In the genomic region with DNA sequence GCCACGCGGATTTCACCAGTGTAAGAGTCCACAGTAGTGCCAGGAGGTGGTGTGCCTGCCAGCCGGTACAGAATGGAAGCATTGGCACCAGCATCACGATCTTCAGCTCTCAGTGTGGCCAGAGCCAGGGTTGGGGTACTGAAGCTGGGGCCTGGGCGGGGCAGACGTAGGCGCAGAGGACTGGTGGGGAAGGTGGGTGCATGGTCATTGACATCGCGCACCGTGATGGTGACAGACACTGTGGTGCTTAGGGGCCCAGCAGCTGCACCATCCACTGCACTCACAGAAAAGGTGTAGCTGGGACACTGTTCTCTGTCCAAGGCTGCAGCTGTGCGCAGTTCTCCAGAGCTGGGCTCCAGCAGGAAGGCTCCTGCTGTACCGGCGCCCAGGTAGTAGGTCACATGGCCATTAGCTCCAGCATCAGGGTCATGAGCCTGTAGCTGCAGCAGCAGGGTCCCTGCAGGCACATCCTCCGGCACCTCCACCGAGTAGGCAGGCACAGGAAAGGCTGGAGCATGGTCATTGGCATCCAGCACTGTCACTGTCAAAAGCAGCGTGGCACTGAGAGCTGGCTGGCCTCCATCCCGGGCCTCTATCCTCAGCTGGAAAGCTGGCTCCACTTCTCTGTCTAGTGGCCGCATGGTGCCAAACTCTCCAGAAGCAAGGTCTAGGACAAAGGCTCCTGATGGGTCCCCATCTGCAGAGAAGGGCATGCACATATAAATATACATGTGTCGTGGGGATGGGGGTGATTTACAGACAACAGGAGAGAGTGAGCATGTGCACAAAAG, we compare ENCODE assay signal across 13 cellular contexts. TPM values are rescaled to one million over a fixed set of nuclear protein-coding genes. Genes with fewer than 3 reads are reported as not detected.
DNase-seq lines count a peak whose midpoint lies in the region; ATAC-seq and TF ChIP-seq lines count a peak whose summit lies in the region.
"Had no signal": no experiment of that assay in that cellular context is flagged by ENCODE, and none has a peak within 500 bp of the region (broad histone marks: within the 10 kb centered on the region; RNA-seq: fewer than 3 reads in every experiment).

No MANE protein-coding gene starts in this region.

- H3K27ac Mint-ChIP-seq in IgD-negative memory B cell: peak overlapping the region in 2 of 3 donors; percentile 7 to 91
- peak overlapping the region in 4 of 5 experiments; percentile 4 to 65 (median 16) for H3K27ac Mint-ChIP-seq in brain
- H3K27ac Mint-ChIP-seq in naive B cell: peak overlapping the region in 5 of 6 donors; percentile 46 to 94 (median 85)

- BruUV-seq in A673 (replicated peaks; lab: Mats Ljungman, UMichigan): no TSS peak

- no peaks in the 10 kb centered on the region for H3K27me3 ChIP-seq in DND-41 (ENCODE audit: insufficient read depth, low read length, poor library complexity)
- H3K27me3 ChIP-seq in A673 (replicated peaks; ENCODE audit: insufficient read depth, low read depth, low read length, poor library complexity): no peaks in the 10 kb centered on the region
- H3K27me3 ChIP-seq: gastroesophageal sphincter, ovary had no signal

- no peaks in the 10 kb centered on the region for H3K9me3 ChIP-seq in DND-41 (ENCODE audit: insufficient read depth, low read length, severe bottlenecking)
- no peaks in the 10 kb centered on the region for H3K9me3 ChIP-seq in A673 (ENCODE audit: low read depth, low read length, poor library complexity, severe bottlenecking)
- H3K9me3 ChIP-seq: gastroesophageal sphincter, ovary had no signal

- no peaks in the 10 kb centered on the region for H4K20me1 ChIP-seq in DND-41 (ENCODE audit: insufficient read depth, low read length)

- H2AFZ ChIP-seq in DND-41 (ENCODE audit: low read depth, low read length): peak overlapping the region; percentile 16; the same call in 1 of the 2 replicates

- DNase-seq in DND-41 (no peak), naive B cell (no peak), EL (no peak), A673 (ENCODE audit: low spot score) (no peak)
- DNase-seq: Calu3, Kasumi-1, NCI-H2171 treated with DMSO at 0.1 percent for 48 hours had no signal

- H3K4me1 ChIP-seq in DND-41 (ENCODE audit: insufficient read depth, low read length) (peaks cover 9% of the 10 kb centered on the region), A673 (ENCODE audit: insufficient read depth, low read length, poor library complexity, severe bottlenecking) (no peaks in the 10 kb centered on the region)
- H3K4me1 ChIP-seq: gastroesophageal sphincter had no signal

- peak overlapping the region; percentile 22; the same call in 1 of the 2 replicates for H3K4me2 ChIP-seq in DND-41 (ENCODE audit: insufficient read depth, low read length)

- POLR2A ChIA-PET in A673 (lab: Charles Lee; ENCODE audit: low non-redundant PET): no interaction called here

- CTCF ChIA-PET in A673 (lab: Charles Lee): no interaction called here

- H3K4me1 Mint-ChIP-seq in IgD-negative memory B cell (peaks cover 11 to 16% (median 12%) of the 10 kb centered on the region in 3 donors), brain (no peaks in the 10 kb centered on the region), naive B cell (peaks cover 19 to 22% (median 21%) of the 10 kb centered on the region in 3 donors)

- H3K27ac ChIP-seq in DND-41 (ENCODE audit: low read length) (no peak overlapping the region), A673 (ENCODE audit: low read depth, low read length, poor library complexity, severe bottlenecking) (no peak overlapping the region)
- H3K27ac ChIP-seq: gastroesophageal sphincter, ovary had no signal

- ATAC-seq in DND-41 (ENCODE audit: insufficient read depth, low read depth) (no peak), naive B cell (ENCODE audit: low read depth in 2 of 2) (no peak), HG02571 (IDR thresholded peaks at IDR 0.05; ENCODE audit: unreplicated experiment) (no peak), HG02885 (IDR thresholded peaks at IDR 0.05; ENCODE audit: poor library complexity, unreplicated experiment) (no peak)
- ATAC-seq: gastroesophageal sphincter had no signal

- no peaks in the 10 kb centered on the region for H3K36me3 Mint-ChIP-seq in IgD-negative memory B cell
- peaks cover 58% of the 10 kb centered on the region for H3K36me3 Mint-ChIP-seq in brain
- H3K36me3 Mint-ChIP-seq in naive B cell: no peaks in the 10 kb centered on the region

- H3K9me3 Mint-ChIP-seq in IgD-negative memory B cell (no peaks in the 10 kb centered on the region), brain (no peaks in the 10 kb centered on the region), naive B cell (no peaks in the 10 kb centered on the region)

- TF ChIP-seq CTCF in DND-41 (IDR thresholded peaks at IDR 0.05; ENCODE audit: borderline replicate concordance, extremely low read depth, low read length, poor library complexity, severe bottlenecking) (no peak), brain (conservative IDR thresholded peaks at IDR 0.05) (no peak), A673 (conservative IDR thresholded peaks at IDR 0.05; ENCODE audit: low read depth, low read length) (no peak)

- H3K4me3 ChIP-seq in DND-41 (ENCODE audit: low read depth in 1 of 2, low read length in 2 of 2) (no peak overlapping the region), A673 (ENCODE audit: low read depth, low read length, poor library complexity, severe bottlenecking) (no peak overlapping the region)
- H3K4me3 ChIP-seq: gastroesophageal sphincter, ovary had no signal

- H3K79me2 ChIP-seq in DND-41 (ENCODE audit: insufficient read depth, low read length): no peaks in the 10 kb centered on the region

- no peaks in the 10 kb centered on the region for H3K36me3 ChIP-seq in DND-41 (ENCODE audit: insufficient read depth, low read length)
- H3K36me3 ChIP-seq in A673 (ENCODE audit: insufficient read depth, low read length, poor library complexity, severe bottlenecking): no peaks in the 10 kb centered on the region
- H3K36me3 ChIP-seq: ovary had no signal

- H3K4me3 Mint-ChIP-seq in IgD-negative memory B cell (peak overlapping the region in 3 of 4 donors; percentile 6 to 89 (median 61)), brain (no peak overlapping the region), naive B cell (peak overlapping the region in 6 of 8 donors; percentile 1 to 73 (median 19))

- H3K9ac ChIP-seq in DND-41 (ENCODE audit: low read depth, low read length): no peak overlapping the region

- no peaks in the 10 kb centered on the region for H3K27me3 Mint-ChIP-seq in IgD-negative memory B cell
- no peaks in the 10 kb centered on the region for H3K27me3 Mint-ChIP-seq in brain
- no peaks in the 10 kb centered on the region for H3K27me3 Mint-ChIP-seq in naive B cell

- intact Hi-C loops in A673 (cut with micrococcal nuclease; ENCODE audit: unreplicated experiment): no loop called here

RNA-seq across cellular contexts. Expression of a gene that starts 7.9 kb away (rescaled TPM):
- polyA plus RNA-seq in IgD-negative memory B cell (163 TPM), brain (ENCODE audit: insufficient read depth, low read depth, low replicate concordance) (123 TPM), naive B cell (ENCODE audit: low read depth in 6 of 6) (100 to 1,000 TPM; 146 to 198 (median 176) TPM)
- total RNA-seq in A673 (2021): 42.2 and 53.0 TPM in 2 replicates

RNA-seq across cellular contexts. Expression of a gene that starts 15.2 kb away (rescaled TPM):
- polyA plus RNA-seq in IgD-negative memory B cell (256 TPM), brain (ENCODE audit: insufficient read depth, low read depth, low replicate concordance) (147 TPM), naive B cell (ENCODE audit: low read depth in 6 of 6) (100 to 1,000 TPM; 203 to 344 (median 273) TPM)
- total RNA-seq in A673 (2021): 108 and 112 TPM in 2 replicates

RNA-seq across cellular contexts. Expression of a gene that starts 23.6 kb away (rescaled TPM):
- 80.5 TPM for polyA plus RNA-seq in IgD-negative memory B cell
- 91.0 TPM for polyA plus RNA-seq in brain (ENCODE audit: insufficient read depth, low read depth, low replicate concordance)
- polyA plus RNA-seq in naive B cell (ENCODE audit: low read depth in 6 of 6): 10 to 100 TPM; 49.8 to 87.8 (median 73.8) TPM
- 85.2 and 86.5 TPM in 2 replicates for total RNA-seq in A673 (2021)

RNA-seq across cellular contexts. Expression of a gene that starts 23.8 kb away (rescaled TPM):
- polyA plus RNA-seq in IgD-negative memory B cell (26.6 TPM), brain (ENCODE audit: insufficient read depth, low read depth, low replicate concordance) (12.9 TPM), naive B cell (ENCODE audit: low read depth in 6 of 6) (10 to 100 TPM; 13.7 to 33.8 (median 18.6) TPM)
- total RNA-seq in A673 (2021): 19.1 and 21.6 TPM in 2 replicates

RNA-seq across cellular contexts. Expression of a gene that starts 28.4 kb away (rescaled TPM):
- 0.06 TPM for polyA plus RNA-seq in IgD-negative memory B cell
- 23.4 TPM for polyA plus RNA-seq in brain (ENCODE audit: insufficient read depth, low read depth, low replicate concordance)
- under 1 TPM in 5 of 6 donors, not detected in 1; 0.07 to 0.85 (median 0.19) TPM for polyA plus RNA-seq in naive B cell (ENCODE audit: low read depth in 6 of 6)
- total RNA-seq in A673 (2021): 17.6 and 20.1 TPM in 2 replicates

Comparison
In these comparisons a context has a peak if more than half of its experiments do, and no peak if none do; other contexts are left out.
1. H3K27ac Mint-ChIP-seq: peak in every context shown above with its lines; median percentile 85 in naive B cell; 49 in IgD-negative memory B cell; 16 in brain.
2. H3K4me3 Mint-ChIP-seq: peak in IgD-negative memory B cell (3 of 4) and naive B cell (6 of 8); none in brain (0 of 5).